20 cellular contexts compared by ENCODE assay signal in the genomic region with DNA sequence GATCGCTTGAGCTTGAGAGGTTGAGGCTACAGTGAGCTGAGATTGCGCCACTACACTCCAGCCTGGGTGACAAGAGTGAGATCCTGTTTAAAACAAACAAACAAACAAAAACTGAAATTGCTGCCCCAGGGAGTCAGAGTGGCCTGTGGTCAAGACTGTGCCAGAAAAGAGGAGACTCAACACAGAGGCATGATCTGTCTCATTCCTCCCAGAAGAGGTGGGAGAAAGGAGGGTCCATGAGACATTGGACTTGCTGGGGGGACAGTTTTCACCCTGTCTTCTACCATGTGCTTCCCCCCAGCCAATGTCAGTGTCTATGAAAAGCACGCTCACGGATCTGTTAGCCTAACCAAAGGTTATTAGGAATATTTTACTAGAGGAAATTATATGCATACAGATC. TPM values are rescaled to one million over a fixed set of nuclear protein-coding genes. Genes with fewer than 3 reads are reported as not detected.
A peak's percentile ranks its signal among the peaks of the same experiment; 100 is the strongest.
DNase-seq lines count a peak whose midpoint lies in the region; ATAC-seq and TF ChIP-seq lines count a peak whose summit lies in the region.
"Had no signal": no experiment of that assay in that cellular context is flagged by ENCODE, and none has a peak within 500 bp of the region (broad histone marks: within the 10 kb centered on the region; RNA-seq: fewer than 3 reads in every experiment).

No MANE protein-coding gene starts in this region.

- TF ChIP-seq POLR2A in esophagus muscularis mucosa (IDR thresholded peaks at IDR 0.05; ENCODE audit: low read depth): no peak

- peaks cover 9% of the 10 kb centered on the region for H3K4me1 Mint-ChIP-seq in neural progenitor cell

- peaks cover 16% of the 10 kb centered on the region for H3F3A ChIP-seq in neural progenitor cell (ENCODE audit: low read depth)

- ATAC-seq in HG03025 (IDR thresholded peaks at IDR 0.05; ENCODE audit: low FRiP score, unreplicated experiment): no peak

- H3K36me3 Mint-ChIP-seq in neural progenitor cell: peaks cover 17% of the 10 kb centered on the region

- H4K20me1 ChIP-seq in neural progenitor cell (ENCODE audit: low read depth): no peaks in the 10 kb centered on the region

- no peak overlapping the region for H3K9ac ChIP-seq in neural progenitor cell
- H3K9ac ChIP-seq: BLaER1 treated with 17β-estradiol and CSF1 and Interleukin-3, amounts not matched to agents 10 nM and 100 nM had no signal

- H3K9me3 ChIP-seq in neural progenitor cell (ENCODE audit: low read depth): no peaks in the 10 kb centered on the region
- H3K9me3 ChIP-seq in esophagus muscularis mucosa: no peaks in the 10 kb centered on the region
- H3K9me3 ChIP-seq: HAP-1 had no signal

- intact Hi-C loops in esophagus muscularis mucosa (cut with DNase I): no loop called here

- peaks cover 6% of the 10 kb centered on the region for H3K27me3 Mint-ChIP-seq in neural progenitor cell (ENCODE audit: insufficient read depth, low read depth)

- no peak overlapping the region for H3K4me3 ChIP-seq in neural progenitor cell
- no peak overlapping the region for H3K4me3 ChIP-seq in esophagus muscularis mucosa
- H3K4me3 ChIP-seq: BLaER1 treated with 17β-estradiol and CSF1 and Interleukin-3, amounts not matched to agents 10 nM and 100 nM; HAP-1 had no signal

- no peaks in the 10 kb centered on the region for H3K79me2 ChIP-seq in neural progenitor cell (ENCODE audit: low read depth)

- no peak overlapping the region for H3K4me2 ChIP-seq in neural progenitor cell
- H3K4me2 ChIP-seq: BLaER1 treated with 17β-estradiol and CSF1 and Interleukin-3, amounts not matched to agents 10 nM and 100 nM had no signal

- H3K27me3 ChIP-seq in neural progenitor cell (no peaks in the 10 kb centered on the region), esophagus muscularis mucosa (no peaks in the 10 kb centered on the region)

- no peaks in the 10 kb centered on the region for H3K9me3 Mint-ChIP-seq in neural progenitor cell

- H3K4me3 Mint-ChIP-seq in neural progenitor cell: peak overlapping the region; percentile 24

- TF ChIP-seq CTCF in neural progenitor cell (IDR thresholded peaks at IDR 0.05) (no peak), esophagus muscularis mucosa (IDR thresholded peaks at IDR 0.05) (no peak)

- H3K36me3 ChIP-seq in neural progenitor cell (no peaks in the 10 kb centered on the region), esophagus muscularis mucosa (peaks cover 9 to 45% (median 34%) of the 10 kb centered on the region in 4 donors)
- H3K36me3 ChIP-seq: BLaER1 treated with 17β-estradiol and CSF1 and Interleukin-3, amounts not matched to agents 10 nM and 100 nM had no signal

- DNase-seq in AG08395 (ENCODE audit: low spot score) (peak; percentile 26), ELR (ENCODE audit: low read depth) (peak; percentile 48), astrocyte of the hippocampus (ENCODE audit: low read depth, low spot score) (peak; percentile 26), neural progenitor cell (ENCODE audit: low spot score) (no peak), H4 (ENCODE audit: low spot score) (no peak), CD1c-positive myeloid dendritic cell (ENCODE audit: extremely low spot score) (no peak), esophagus muscularis mucosa (ENCODE audit: extremely low spot score) (no peak)
- DNase-seq: 8988T; MV-4-11; NCI-H1436; NCI-H2029; NCI-H2171; NCI-H446 treated with DMSO at 0.1 percent for 48 hours; NK-92 treated with Interleukin-12 subunit alpha and Interleukin-12 subunit beta, amount 100 ng/mL, for 24 hours; OCI-M1; RPMI8226 had no signal

- no peak overlapping the region for H3K27ac Mint-ChIP-seq in neural progenitor cell

- H3K4me1 ChIP-seq in neural progenitor cell (peaks cover 8% of the 10 kb centered on the region), esophagus muscularis mucosa (peaks cover 10 to 25% (median 22%) of the 10 kb centered on the region in 4 donors)

- no peak overlapping the region for H2AFZ ChIP-seq in neural progenitor cell (replicated peaks)

- 90% methylated on average over 4 of the region's 4 CpGs for WGBS in esophagus muscularis mucosa

- H3K27ac ChIP-seq in neural progenitor cell: no peak overlapping the region
- no peak overlapping the region for H3K27ac ChIP-seq in esophagus muscularis mucosa (replicated peaks in 1 of 4)
- H3K27ac ChIP-seq: BLaER1 treated with 17β-estradiol and CSF1 and Interleukin-3, amounts not matched to agents 10 nM and 100 nM; HL-60 had no signal

- TF ChIP-seq EP300 in esophagus muscularis mucosa (IDR thresholded peaks at IDR 0.05): no peak

RNA-seq across cellular contexts. Expression of a gene that starts 3.2 kb away (rescaled TPM):
- total RNA-seq in neural progenitor cell (ENCODE audit: low replicate concordance): 6.2 and 8.2 TPM in 2 replicates
- total RNA-seq in H4 (2014; rRNA removed; shearing (Covaris generic)): 2.8 and 3.7 TPM in 2 replicates
- 10 to 100 TPM; 13.7 to 38.6 (median 23.6) TPM for total RNA-seq in esophagus muscularis mucosa

RNA-seq across cellular contexts. Expression of a gene that starts 18.5 kb away (rescaled TPM):
- total RNA-seq in neural progenitor cell (ENCODE audit: low replicate concordance) (2.2 and 21.6 TPM in 2 replicates), esophagus muscularis mucosa (10 to 100 TPM; 24.0 to 38.9 (median 30.8) TPM)
- total RNA-seq in H4 (2014; rRNA removed; shearing (Covaris generic)): 5.1 and 7.9 TPM in 2 replicates

RNA-seq across cellular contexts. Expression of a gene that starts 28.8 kb away (rescaled TPM):
- total RNA-seq in neural progenitor cell (ENCODE audit: low replicate concordance) (13.7 and 24.1 TPM in 2 replicates), esophagus muscularis mucosa (10 to 100 TPM; 22.5 to 38.9 (median 33.5) TPM)
- total RNA-seq in H4 (2014; rRNA removed; shearing (Covaris generic)): 38.6 and 44.2 TPM in 2 replicates

RNA-seq across cellular contexts. Expression of a gene that starts 41.4 kb away (rescaled TPM):
- total RNA-seq in neural progenitor cell (ENCODE audit: low replicate concordance) (75.9 and 102 TPM in 2 replicates), esophagus muscularis mucosa (10 to 100 TPM; 41.5 to 57.4 (median 51.9) TPM)
- 160 and 170 TPM in 2 replicates for total RNA-seq in H4 (2014; rRNA removed; shearing (Covaris generic))

Comparison
In these comparisons a context has a peak if more than half of its experiments do, and no peak if none do; other contexts are left out.
1. DNase-seq: peak in AG08395 (single experiment), ELR (single experiment) and astrocyte of the hippocampus (single experiment); none in neural progenitor cell (single experiment), H4 (single experiment), CD1c-positive myeloid dendritic cell (single experiment) and esophagus muscularis mucosa (single experiment).